In genomic region chr10:131035779-131036178, GRCh38 we compare ENCODE assay signal across 24 cellular contexts.
DNase-seq lines count a peak whose midpoint lies in the region; ATAC-seq, FAIRE-seq and TF ChIP-seq lines count a peak whose summit lies in the region.
"Had no signal": no experiment of that assay in that cellular context is flagged by ENCODE, and none has a peak within 500 bp of the region (broad histone marks: within the 10 kb centered on the region; RNA-seq: fewer than 3 reads in every experiment).

No MANE protein-coding gene starts in this region.

- TF ChIP-seq CTCF in hepatocyte (IDR thresholded peaks at IDR 0.05; ENCODE audit: poor library complexity): no peak

- no peak overlapping the region for H3K27ac ChIP-seq in hepatocyte
- H3K27ac ChIP-seq: BLaER1 treated with 17β-estradiol and CSF1 and Interleukin-3, amounts not matched to agents 10 nM and 100 nM; PC-9 had no signal

- no peak for ATAC-seq in GM21619 (IDR thresholded peaks at IDR 0.05; ENCODE audit: unreplicated experiment)
- ATAC-seq in GM19328 (IDR thresholded peaks at IDR 0.05; ENCODE audit: unreplicated experiment): no peak
- ATAC-seq in HG03571 (IDR thresholded peaks at IDR 0.05; ENCODE audit: unreplicated experiment): no peak
- ATAC-seq: CD8-positive, alpha-beta T cell had no signal

- no peak for FAIRE-seq in urothelium cell line (lab: Jason Lieb, UNC)
- FAIRE-seq: A204.1, GM12892 had no signal

- H3K36me3 ChIP-seq in hepatocyte (replicated peaks; ENCODE audit: insufficient read depth, low read depth): no peaks in the 10 kb centered on the region
- H3K36me3 ChIP-seq: BLaER1 treated with 17β-estradiol and CSF1 and Interleukin-3, amounts not matched to agents 10 nM and 100 nM had no signal

- no peak overlapping the region for H3K4me2 ChIP-seq in hepatocyte
- H3K4me2 ChIP-seq: PC-9 had no signal

- H3K79me2 ChIP-seq in hepatocyte: no peaks in the 10 kb centered on the region

- H3K27me3 ChIP-seq in hepatocyte: peaks cover 16% of the 10 kb centered on the region
- H3K27me3 ChIP-seq: BLaER1 treated with 17β-estradiol and CSF1 and Interleukin-3, amounts not matched to agents 10 nM and 100 nM had no signal

- WGBS in hepatocyte (ENCODE audit: low lambda C conversion rate, missing lambda C conversion rate): 49% methylated on average over 12 of the region's 12 CpGs

- H3K9me3 ChIP-seq in hepatocyte (ENCODE audit: low read depth): no peaks in the 10 kb centered on the region
- H3K9me3 ChIP-seq: Caco-2 had no signal

- H3K9me2 ChIP-seq in hepatocyte (replicated peaks; ENCODE audit: insufficient read depth): no peaks in the 10 kb centered on the region

- H3K4me1 ChIP-seq in hepatocyte (ENCODE audit: insufficient read depth): no peaks in the 10 kb centered on the region
- H3K4me1 ChIP-seq: Caco-2 had no signal

- H2AFZ ChIP-seq in hepatocyte: no peak overlapping the region
- H2AFZ ChIP-seq: PC-9 had no signal

- no peak overlapping the region for H3K4me3 ChIP-seq in hepatocyte
- H3K4me3 ChIP-seq: BLaER1 treated with 17β-estradiol and CSF1 and Interleukin-3, amounts not matched to agents 10 nM and 100 nM; PC-9 had no signal

- peak; percentile 8 for DNase-seq in Daoy (ENCODE audit: low read depth)
- peak; percentile 3 for DNase-seq in M059J (ENCODE audit: low read depth)
- DNase-seq in hepatocyte (ENCODE audit: low spot score): peak; percentile 33
- DNase-seq in urothelium cell line (ENCODE audit: low spot score): peak; percentile 11
- DNase-seq: AML-193; Caco-2; CD8-positive, alpha-beta T cell; HCEC 1CT; IMR-90; KG1; MM.1S; NCI-H2029; NCI-H446 treated with DMSO at 0.1 percent for 48 hours; NCI-H526; NCI-H82; PC-9; RPMI8226; SHP77 had no signal

- no peaks in the 10 kb centered on the region for H4K20me1 ChIP-seq in hepatocyte (ENCODE audit: insufficient read depth, poor library complexity, severe bottlenecking)
- H4K20me1 ChIP-seq: BLaER1 treated with 17β-estradiol and CSF1 and Interleukin-3, amounts not matched to agents 10 nM and 100 nM had no signal
